8 cellular contexts compared by ENCODE assay signal in the genomic region with DNA sequence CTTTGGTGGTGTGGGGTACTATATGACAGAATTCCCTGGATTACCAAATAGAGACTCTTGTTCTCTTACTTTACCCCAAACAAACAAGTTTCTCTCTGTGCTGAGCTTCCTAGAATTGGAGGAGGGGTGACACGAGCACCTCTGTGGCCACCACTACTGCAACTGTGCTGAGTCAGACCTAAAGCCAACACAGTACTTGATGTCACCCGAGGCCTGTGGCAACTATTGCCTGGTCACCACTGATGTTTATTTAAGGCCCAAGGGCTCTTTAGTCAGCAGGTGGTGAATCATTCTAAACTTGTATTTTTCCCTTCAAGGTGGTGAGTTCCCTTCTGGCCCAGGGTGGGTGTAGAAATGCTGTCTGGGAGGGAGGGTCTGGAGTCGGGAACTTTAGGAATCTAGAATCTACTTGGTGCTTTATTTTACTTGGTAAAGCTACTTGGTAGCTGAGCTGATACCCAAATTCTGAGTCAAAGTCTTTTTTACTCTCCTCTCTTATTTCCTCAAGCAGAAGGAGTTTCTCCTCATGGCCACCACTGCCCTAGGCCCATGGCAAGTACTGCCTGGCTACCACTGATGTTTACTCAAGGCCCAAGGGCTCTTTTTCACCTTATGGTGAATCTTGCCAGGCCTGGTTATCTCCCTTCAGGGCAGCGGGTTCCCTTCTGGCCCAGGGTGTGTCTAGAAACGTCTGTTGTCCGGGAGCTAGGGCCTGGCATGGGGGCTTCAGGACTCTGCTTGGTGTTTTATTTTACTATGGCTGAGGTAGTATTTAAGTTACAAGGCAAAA. TPM values are rescaled to one million over a fixed set of nuclear protein-coding genes. Genes with fewer than 3 reads are reported as not detected.
DNase-seq lines count a peak whose midpoint lies in the region; ATAC-seq, FAIRE-seq and TF ChIP-seq lines count a peak whose summit lies in the region.

No MANE protein-coding gene starts in this region.

- no peak overlapping the region for H3K4me3 ChIP-seq in H7 (ENCODE audit: insufficient read depth, low read depth, low read length)

- H3K36me3 ChIP-seq in H7 (replicated peaks; ENCODE audit: control insufficient read depth, insufficient read depth, low read length) = no peaks in the 10 kb centered on the region

- no peaks in the 10 kb centered on the region for H3K27me3 Mint-ChIP-seq in chondrocyte (ENCODE audit: low read depth)

- TF ChIP-seq CTCF in chondrocyte (IDR thresholded peaks at IDR 0.05) = no peak
- no peak for TF ChIP-seq CTCF in D721Med (IDR thresholded peaks at IDR 0.05; ENCODE audit: insufficient read depth, missing control alignments)

- peaks cover 81% of the 10 kb centered on the region for H3K4me1 Mint-ChIP-seq in chondrocyte (ENCODE audit: low read depth)

- peak; percentile 89 for ATAC-seq in GM18870 (IDR thresholded peaks at IDR 0.05; ENCODE audit: unreplicated experiment)

- peaks cover 30% of the 10 kb centered on the region for H3K9me3 Mint-ChIP-seq in chondrocyte (ENCODE audit: low read depth)

- no peaks in the 10 kb centered on the region for H3K27me3 ChIP-seq in H7 (ENCODE audit: control insufficient read depth, insufficient read depth, low read length)

- H3K4me3 Mint-ChIP-seq in chondrocyte (ENCODE audit: unreplicated experiment) = peak overlapping the region; percentile 44

- peak overlapping the region; percentile 99 for H3K27ac Mint-ChIP-seq in chondrocyte (ENCODE audit: unreplicated experiment)

- FAIRE-seq in D721Med (lab: Jason Lieb, UNC) = no peak

- DNase-seq in HS-5 (ENCODE audit: low read depth) (peak; percentile 63), chondrocyte (ENCODE audit: low spot score) (no peak), non-pigmented ciliary epithelial cell (ENCODE audit: low read depth) (peak; percentile 83), hippocampal formation (lab: John Stamatoyannopoulos, UW) (no peak), D721Med (ENCODE audit: insufficient read length, low spot score) (no peak), H7 (no peak), cerebellar cortex (ENCODE audit: low spot score) (no peak)

- H3K36me3 Mint-ChIP-seq in chondrocyte (ENCODE audit: low read depth) = peaks cover 30% of the 10 kb centered on the region

RNA-seq across cellular contexts. Expression of a gene that starts 9.8 kb away (rescaled TPM):
- 57.0 to 67.4 TPM (median 67.1 TPM) in 3 replicates for total RNA-seq in chondrocyte
- total RNA-seq in H7 (2014; rRNA removed; shearing (Covaris generic)) = 0.90 and 1.7 TPM in 2 replicates

Comparison
In these comparisons a context has a peak if more than half of its experiments do, and no peak if none do; other contexts are left out.
1. DNase-seq: peak in HS-5 (single experiment) and non-pigmented ciliary epithelial cell (single experiment); none in chondrocyte (single experiment), hippocampal formation (0 of 2), D721Med (single experiment), H7 (single experiment) and cerebellar cortex (single experiment).
2. RNA of a gene that starts 9.8 kb away (total RNA-seq): 57.0 to 67.4 TPM in chondrocyte; 0.90 to 1.7 TPM in H7; every median in the first group is over 10 times any median in the second.